ENCODE assay signal across 8 cellular contexts in the genomic region with DNA sequence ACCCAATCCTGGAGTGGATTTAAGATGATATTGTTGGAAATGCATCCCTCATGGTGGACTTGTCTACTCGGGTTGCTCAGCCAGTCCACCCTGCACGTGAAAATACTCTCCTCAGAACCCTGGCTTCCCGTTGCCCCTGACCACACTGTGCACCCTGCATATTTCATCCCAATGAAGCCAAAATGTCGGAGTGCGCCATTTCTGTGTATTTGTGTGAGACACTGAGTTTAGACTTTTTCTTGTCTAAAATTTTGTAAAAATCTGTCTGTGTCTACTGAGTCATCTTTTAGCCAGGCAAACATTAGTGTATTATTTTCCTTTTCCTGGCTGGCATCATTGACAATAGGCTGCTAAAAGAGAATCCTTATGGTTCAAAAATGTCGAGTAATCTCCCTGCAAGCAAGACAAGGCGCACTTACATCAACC. TPM values are rescaled to one million over a fixed set of nuclear protein-coding genes. Genes with fewer than 3 reads are reported as not detected.
DNase-seq lines count a peak whose midpoint lies in the region; FAIRE-seq and TF ChIP-seq lines count a peak whose summit lies in the region.

No MANE protein-coding gene starts in this region.

- DNase-seq in right atrium auricular region (ENCODE audit: low spot score) (no peak), cardiac septum (ENCODE audit: low spot score) (no peak), NCI-H146 treated with DMSO at 0.1 percent for 48 hours (lab: John Stamatoyannopoulos, UW; ENCODE audit: unreplicated experiment) (peak; percentile 35), bronchial epithelial cell (ENCODE audit: low read depth) (peak; percentile 39), GF-D8 (lab: John Stamatoyannopoulos, UW) (no peak), NCI-H1436 (lab: John Stamatoyannopoulos, UW) (no peak)
- no peak for DNase-seq in stimulated activated CD4-positive, alpha-beta T cell treated with anti-CD3 and anti-CD28 coated beads, Interleukin-2, amount 100 ng/mL, for 24 hours

- H3K27ac ChIP-seq in right atrium auricular region (peak overlapping the region; percentile 90 to 92), muscle layer of duodenum (ENCODE audit: low read length) (no peak overlapping the region)

- H3K27me3 ChIP-seq in right atrium auricular region (no peaks in the 10 kb centered on the region), bronchial epithelial cell (ENCODE audit: control insufficient read depth, insufficient read depth, low read length) (no peaks in the 10 kb centered on the region), muscle layer of duodenum (ENCODE audit: low read depth, low read length) (no peaks in the 10 kb centered on the region)

- peaks cover 29% of the 10 kb centered on the region for H3K36me3 ChIP-seq in right atrium auricular region
- H3K36me3 ChIP-seq in bronchial epithelial cell (ENCODE audit: control insufficient read depth, insufficient read depth, low read length) = peaks cover 16% of the 10 kb centered on the region
- H3K36me3 ChIP-seq in muscle layer of duodenum (ENCODE audit: control insufficient read depth in 1 of 2, insufficient read depth in 2 of 2, low read length in 2 of 2) = peaks cover 2 to 18% of the 10 kb centered on the region in 2 donors

- no peak for FAIRE-seq in bronchial epithelial cell (lab: Jason Lieb, UNC)

- peaks cover 0 to 50% of the 10 kb centered on the region in 2 donors for H3K4me1 ChIP-seq in right atrium auricular region
- H3K4me1 ChIP-seq in muscle layer of duodenum (ENCODE audit: control insufficient read depth in 1 of 2, insufficient read depth in 2 of 2, low read length in 2 of 2) = peaks cover 0 to 40% of the 10 kb centered on the region in 2 donors

- TF ChIP-seq CTCF in right atrium auricular region (IDR thresholded peaks at IDR 0.05) (no peak), bronchial epithelial cell (IDR thresholded peaks at IDR 0.05; ENCODE audit: insufficient read depth, low read length, severe bottlenecking) (no peak)

- H3K4me3 ChIP-seq in right atrium auricular region (peak overlapping the region; percentile 82 to 88), bronchial epithelial cell (ENCODE audit: low read depth, low read length) (peak overlapping the region; percentile 83), muscle layer of duodenum (ENCODE audit: low read depth in 1 of 2, low read length in 2 of 2) (peak overlapping the region; percentile 70 to 77)

- intact Hi-C loops in cardiac septum (cut with DNase I) = loop anchor here (5.0 kb wide), 2 partner anchors 72 to 73 kb away; partner anchors contain the start of gene DNAL1

- H3K9me3 ChIP-seq in right atrium auricular region (no peaks in the 10 kb centered on the region), muscle layer of duodenum (ENCODE audit: control insufficient read depth in 1 of 2, low read length in 2 of 2) (no peaks in the 10 kb centered on the region)

RNA-seq across cellular contexts. Expression of gene PNMA1, which starts 0.5 kb away (rescaled TPM):
- total RNA-seq in right atrium auricular region (10 to 100 TPM; 17.1 to 18.3 TPM), cardiac septum (45.9 TPM), bronchial epithelial cell (10.5 and 13.1 TPM in 2 replicates)

Comparison
In these comparisons a context has a peak if more than half of its experiments do, and no peak if none do; other contexts are left out.
1. DNase-seq: peak in NCI-H146 treated with DMSO at 0.1 percent for 48 hours (single experiment) and bronchial epithelial cell (single experiment); none in right atrium auricular region (single experiment), cardiac septum (single experiment), stimulated activated CD4-positive, alpha-beta T cell treated with anti-CD3 and anti-CD28 coated beads, Interleukin-2, amount 100 ng/mL, for 24 hours (0 of 2), GF-D8 (single experiment) and NCI-H1436 (single experiment).
2. Peak in every context shown above with its lines, with median percentiles within 50 percentile points of each other: H3K4me3 ChIP-seq.